ENCODE assay signal across 1 cellular context in the genomic region with DNA sequence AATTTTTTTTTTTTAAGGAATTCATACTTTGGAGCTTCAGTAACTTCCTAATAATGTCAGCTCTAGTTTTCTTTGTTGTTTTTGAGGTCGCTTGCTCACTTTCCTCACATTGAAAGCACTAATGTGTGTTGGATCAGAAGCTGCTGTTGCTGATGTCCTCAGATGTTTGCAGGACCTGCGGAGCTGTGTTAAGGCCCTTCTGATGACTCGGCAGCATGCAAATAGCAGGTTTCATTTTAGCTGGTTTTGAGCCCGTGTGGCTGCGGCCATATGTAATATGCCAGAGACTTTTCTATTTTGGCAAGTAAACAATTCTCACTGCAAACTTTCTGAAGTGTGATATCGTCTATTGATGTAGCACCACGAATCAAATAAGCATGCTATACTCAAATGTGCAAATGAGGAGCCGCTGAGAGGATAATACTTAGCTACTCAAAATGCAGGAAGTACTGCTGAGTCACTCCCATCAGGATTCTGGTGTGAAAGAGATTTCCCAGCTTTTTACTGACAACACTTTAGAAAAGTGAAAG.
TF ChIP-seq lines count a peak whose summit lies in the region.

No MANE protein-coding gene starts in this region.

TF ChIP-seq in K562, 482 proteins besides CTCF, POLR2A, EP300 and RAD21 (continued from another document and continues in another):
- TF ChIP-seq PBX2 (CRISPR knock-in tag; IDR thresholded peaks at IDR 0.05; ENCODE audit: low read depth) (no peak), PBX2 (tag; conservative IDR thresholded peaks at IDR 0.05; ENCODE audit: low read depth) (0 out of 2 replicates have a peak, but pooled peaks have one; percentile 27), CHD1 (IDR thresholded peaks at IDR 0.05; ENCODE audit: low read length) (no peak), CEBPB (tag; IDR thresholded peaks at IDR 0.05) (no peak), NR4A1 (CRISPR knock-in tag; IDR thresholded peaks at IDR 0.05) (no peak), NR4A1 (tag; IDR thresholded peaks at IDR 0.05) (peak; percentile 79; the same call in 1 of the 2 replicates), FOXK2 (conservative IDR thresholded peaks at IDR 0.05 in 1 of 2, IDR thresholded peaks at IDR 0.05 in 1 of 2; ENCODE audit: low read depth in 2 of 2) (peak; percentile 23 to 42; a peak in 1 of 4 replicates), EP400 (IDR thresholded peaks at IDR 0.05) (peak; percentile 39; the same call in 1 of the 2 replicates), SMARCA4 (IDR thresholded peaks at IDR 0.05) (peak; percentile 78; the same call in 1 of the 2 replicates), ATF3 (IDR thresholded peaks at IDR 0.05) (peak; percentile 50; the same call in 1 of the 2 replicates), ATF3 (CRISPR knock-in tag; conservative IDR thresholded peaks at IDR 0.05) (no peak), CTBP1 (IDR thresholded peaks at IDR 0.05; ENCODE audit: borderline replicate concordance) (peak; percentile 42; the same call in 1 of the 2 replicates), ZNF395 (CRISPR knock-in tag; IDR thresholded peaks at IDR 0.05) (peak; percentile 39; the same call in 1 of the 2 replicates), RCOR1 (IDR thresholded peaks at IDR 0.05; ENCODE audit: borderline replicate concordance in 1 of 2, low read depth in 2 of 2, low read length in 2 of 2) (peak in 1 of 2 experiments; percentile 30; a peak in 1 of 4 replicates), MAFK (IDR thresholded peaks at IDR 0.05; ENCODE audit: low read length) (peak; percentile 86), IRF2 (CRISPR knock-in tag; IDR thresholded peaks at IDR 0.05) (no peak), ARID1B (IDR thresholded peaks at IDR 0.05) (peak; percentile 53; the same call in 1 of the 2 replicates), MLX (CRISPR knock-in tag; conservative IDR thresholded peaks at IDR 0.05) (no peak), DDX20 (tag; IDR thresholded peaks at IDR 0.05; ENCODE audit: low read depth) (no peak), ZSCAN29 (IDR thresholded peaks at IDR 0.05) (peak; percentile 97), YBX1 (IDR thresholded peaks at IDR 0.05) (no peak), C11orf30 (IDR thresholded peaks at IDR 0.05; ENCODE audit: low read depth) (peak; percentile 95), ZNF830 (CRISPR knock-in tag; IDR thresholded peaks at IDR 0.05) (no peak)
- TF ChIP-seq, protein P1, sequence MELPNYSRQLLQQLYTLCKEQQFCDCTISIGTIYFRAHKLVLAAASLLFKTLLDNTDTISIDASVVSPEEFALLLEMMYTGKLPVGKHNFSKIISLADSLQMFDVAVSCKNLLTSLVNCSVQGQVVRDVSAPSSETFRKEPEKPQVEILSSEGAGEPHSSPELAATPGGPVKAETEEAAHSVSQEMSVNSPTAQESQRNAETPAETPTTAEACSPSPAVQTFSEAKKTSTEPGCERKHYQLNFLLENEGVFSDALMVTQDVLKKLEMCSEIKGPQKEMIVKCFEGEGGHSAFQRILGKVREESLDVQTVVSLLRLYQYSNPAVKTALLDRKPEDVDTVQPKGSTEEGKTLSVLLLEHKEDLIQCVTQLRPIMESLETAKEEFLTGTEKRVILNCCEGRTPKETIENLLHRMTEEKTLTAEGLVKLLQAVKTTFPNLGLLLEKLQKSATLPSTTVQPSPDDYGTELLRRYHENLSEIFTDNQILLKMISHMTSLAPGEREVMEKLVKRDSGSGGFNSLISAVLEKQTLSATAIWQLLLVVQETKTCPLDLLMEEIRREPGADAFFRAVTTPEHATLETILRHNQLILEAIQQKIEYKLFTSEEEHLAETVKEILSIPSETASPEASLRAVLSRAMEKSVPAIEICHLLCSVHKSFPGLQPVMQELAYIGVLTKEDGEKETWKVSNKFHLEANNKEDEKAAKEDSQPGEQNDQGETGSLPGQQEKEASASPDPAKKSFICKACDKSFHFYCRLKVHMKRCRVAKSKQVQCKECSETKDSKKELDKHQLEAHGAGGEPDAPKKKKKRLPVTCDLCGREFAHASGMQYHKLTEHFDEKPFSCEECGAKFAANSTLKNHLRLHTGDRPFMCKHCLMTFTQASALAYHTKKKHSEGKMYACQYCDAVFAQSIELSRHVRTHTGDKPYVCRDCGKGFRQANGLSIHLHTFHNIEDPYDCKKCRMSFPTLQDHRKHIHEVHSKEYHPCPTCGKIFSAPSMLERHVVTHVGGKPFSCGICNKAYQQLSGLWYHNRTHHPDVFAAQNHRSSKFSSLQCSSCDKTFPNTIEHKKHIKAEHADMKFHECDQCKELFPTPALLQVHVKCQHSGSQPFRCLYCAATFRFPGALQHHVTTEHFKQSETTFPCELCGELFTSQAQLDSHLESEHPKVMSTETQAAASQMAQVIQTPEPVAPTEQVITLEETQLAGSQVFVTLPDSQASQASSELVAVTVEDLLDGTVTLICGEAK (IDR thresholded peaks at IDR 0.05), result no peak
- TF ChIP-seq, protein P1 (CRISPR knock-in tag; IDR thresholded peaks at IDR 0.05), result no peak
- TF ChIP-seq, protein P2, sequence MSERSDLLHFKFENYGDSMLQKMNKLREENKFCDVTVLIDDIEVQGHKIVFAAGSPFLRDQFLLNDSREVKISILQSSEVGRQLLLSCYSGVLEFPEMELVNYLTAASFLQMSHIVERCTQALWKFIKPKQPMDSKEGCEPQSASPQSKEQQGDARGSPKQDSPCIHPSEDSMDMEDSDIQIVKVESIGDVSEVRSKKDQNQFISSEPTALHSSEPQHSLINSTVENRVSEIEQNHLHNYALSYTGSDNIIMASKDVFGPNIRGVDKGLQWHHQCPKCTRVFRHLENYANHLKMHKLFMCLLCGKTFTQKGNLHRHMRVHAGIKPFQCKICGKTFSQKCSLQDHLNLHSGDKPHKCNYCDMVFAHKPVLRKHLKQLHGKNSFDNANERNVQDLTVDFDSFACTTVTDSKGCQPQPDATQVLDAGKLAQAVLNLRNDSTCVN (CRISPR knock-in tag; IDR thresholded peaks at IDR 0.05), result peak; percentile 35; the same call in 1 of the 2 replicates
- TF ChIP-seq, protein P3, sequence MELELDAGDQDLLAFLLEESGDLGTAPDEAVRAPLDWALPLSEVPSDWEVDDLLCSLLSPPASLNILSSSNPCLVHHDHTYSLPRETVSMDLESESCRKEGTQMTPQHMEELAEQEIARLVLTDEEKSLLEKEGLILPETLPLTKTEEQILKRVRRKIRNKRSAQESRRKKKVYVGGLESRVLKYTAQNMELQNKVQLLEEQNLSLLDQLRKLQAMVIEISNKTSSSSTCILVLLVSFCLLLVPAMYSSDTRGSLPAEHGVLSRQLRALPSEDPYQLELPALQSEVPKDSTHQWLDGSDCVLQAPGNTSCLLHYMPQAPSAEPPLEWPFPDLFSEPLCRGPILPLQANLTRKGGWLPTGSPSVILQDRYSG (tag; conservative IDR thresholded peaks at IDR 0.05; ENCODE audit: low read depth), result peak; percentile 86; the same call in 1 of the 2 replicates
- TF ChIP-seq, protein P4, sequence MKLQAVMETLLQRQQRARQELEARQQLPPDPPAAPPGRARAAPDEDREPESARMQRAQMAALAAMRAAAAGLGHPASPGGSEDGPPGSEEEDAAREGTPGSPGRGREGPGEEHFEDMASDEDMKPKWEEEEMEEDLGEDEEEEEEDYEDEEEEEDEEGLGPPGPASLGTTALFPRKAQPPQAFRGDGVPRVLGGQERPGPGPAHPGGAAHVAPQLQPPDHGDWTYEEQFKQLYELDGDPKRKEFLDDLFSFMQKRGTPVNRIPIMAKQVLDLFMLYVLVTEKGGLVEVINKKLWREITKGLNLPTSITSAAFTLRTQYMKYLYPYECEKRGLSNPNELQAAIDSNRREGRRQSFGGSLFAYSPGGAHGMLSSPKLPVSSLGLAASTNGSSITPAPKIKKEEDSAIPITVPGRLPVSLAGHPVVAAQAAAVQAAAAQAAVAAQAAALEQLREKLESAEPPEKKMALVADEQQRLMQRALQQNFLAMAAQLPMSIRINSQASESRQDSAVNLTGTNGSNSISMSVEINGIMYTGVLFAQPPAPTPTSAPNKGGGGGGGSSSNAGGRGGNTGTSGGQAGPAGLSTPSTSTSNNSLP (IDR thresholded peaks at IDR 0.05; ENCODE audit: borderline replicate concordance, low read depth, low read length), result peak; percentile 14; the same call in 1 of the 2 replicates
- TF ChIP-seq, protein P5, sequence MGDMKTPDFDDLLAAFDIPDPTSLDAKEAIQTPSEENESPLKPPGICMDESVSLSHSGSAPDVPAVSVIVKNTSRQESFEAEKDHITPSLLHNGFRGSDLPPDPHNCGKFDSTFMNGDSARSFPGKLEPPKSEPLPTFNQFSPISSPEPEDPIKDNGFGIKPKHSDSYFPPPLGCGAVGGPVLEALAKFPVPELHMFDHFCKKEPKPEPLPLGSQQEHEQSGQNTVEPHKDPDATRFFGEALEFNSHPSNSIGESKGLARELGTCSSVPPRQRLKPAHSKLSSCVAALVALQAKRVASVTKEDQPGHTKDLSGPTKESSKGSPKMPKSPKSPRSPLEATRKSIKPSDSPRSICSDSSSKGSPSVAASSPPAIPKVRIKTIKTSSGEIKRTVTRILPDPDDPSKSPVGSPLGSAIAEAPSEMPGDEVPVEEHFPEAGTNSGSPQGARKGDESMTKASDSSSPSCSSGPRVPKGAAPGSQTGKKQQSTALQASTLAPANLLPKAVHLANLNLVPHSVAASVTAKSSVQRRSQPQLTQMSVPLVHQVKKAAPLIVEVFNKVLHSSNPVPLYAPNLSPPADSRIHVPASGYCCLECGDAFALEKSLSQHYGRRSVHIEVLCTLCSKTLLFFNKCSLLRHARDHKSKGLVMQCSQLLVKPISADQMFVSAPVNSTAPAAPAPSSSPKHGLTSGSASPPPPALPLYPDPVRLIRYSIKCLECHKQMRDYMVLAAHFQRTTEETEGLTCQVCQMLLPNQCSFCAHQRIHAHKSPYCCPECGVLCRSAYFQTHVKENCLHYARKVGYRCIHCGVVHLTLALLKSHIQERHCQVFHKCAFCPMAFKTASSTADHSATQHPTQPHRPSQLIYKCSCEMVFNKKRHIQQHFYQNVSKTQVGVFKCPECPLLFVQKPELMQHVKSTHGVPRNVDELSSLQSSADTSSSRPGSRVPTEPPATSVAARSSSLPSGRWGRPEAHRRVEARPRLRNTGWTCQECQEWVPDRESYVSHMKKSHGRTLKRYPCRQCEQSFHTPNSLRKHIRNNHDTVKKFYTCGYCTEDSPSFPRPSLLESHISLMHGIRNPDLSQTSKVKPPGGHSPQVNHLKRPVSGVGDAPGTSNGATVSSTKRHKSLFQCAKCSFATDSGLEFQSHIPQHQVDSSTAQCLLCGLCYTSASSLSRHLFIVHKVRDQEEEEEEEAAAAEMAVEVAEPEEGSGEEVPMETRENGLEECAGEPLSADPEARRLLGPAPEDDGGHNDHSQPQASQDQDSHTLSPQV (IDR thresholded peaks at IDR 0.05), result peak; percentile 95
